Comparison of ENCODE assay signal across 1 cellular context in the genomic region with DNA sequence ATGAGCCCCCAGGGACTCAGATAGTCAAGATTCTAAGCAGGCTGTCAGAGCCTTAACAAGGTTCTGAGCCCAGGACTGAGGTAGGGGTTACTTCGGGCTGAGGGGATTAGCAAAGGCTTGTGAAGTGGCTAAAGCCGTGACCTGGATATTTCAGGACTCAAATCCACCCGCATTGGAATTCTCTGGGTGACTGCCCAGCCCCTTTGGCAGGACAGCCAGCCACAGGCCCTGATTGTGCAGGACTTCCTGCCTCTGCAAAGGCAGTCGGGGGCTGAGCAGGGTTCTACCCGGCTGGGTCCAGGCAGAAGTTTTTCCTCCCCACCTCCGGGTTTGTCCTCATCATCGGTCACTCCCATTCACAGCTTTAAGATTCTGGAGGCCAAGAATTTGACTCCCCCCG.
TF ChIP-seq lines count a peak whose summit lies in the region.

A gene with protein sequence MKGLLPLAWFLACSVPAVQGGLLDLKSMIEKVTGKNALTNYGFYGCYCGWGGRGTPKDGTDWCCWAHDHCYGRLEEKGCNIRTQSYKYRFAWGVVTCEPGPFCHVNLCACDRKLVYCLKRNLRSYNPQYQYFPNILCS (plus strand): TSS at position 263 of the 400 bp plus-strand sequence. CDS start 14,637 bp downstream, outside the sequence.

TF ChIP-seq in WTC11, 78 proteins besides CTCF, POLR2A, EP300 and RAD21 (continued from another document):
- TF ChIP-seq, protein P1, sequence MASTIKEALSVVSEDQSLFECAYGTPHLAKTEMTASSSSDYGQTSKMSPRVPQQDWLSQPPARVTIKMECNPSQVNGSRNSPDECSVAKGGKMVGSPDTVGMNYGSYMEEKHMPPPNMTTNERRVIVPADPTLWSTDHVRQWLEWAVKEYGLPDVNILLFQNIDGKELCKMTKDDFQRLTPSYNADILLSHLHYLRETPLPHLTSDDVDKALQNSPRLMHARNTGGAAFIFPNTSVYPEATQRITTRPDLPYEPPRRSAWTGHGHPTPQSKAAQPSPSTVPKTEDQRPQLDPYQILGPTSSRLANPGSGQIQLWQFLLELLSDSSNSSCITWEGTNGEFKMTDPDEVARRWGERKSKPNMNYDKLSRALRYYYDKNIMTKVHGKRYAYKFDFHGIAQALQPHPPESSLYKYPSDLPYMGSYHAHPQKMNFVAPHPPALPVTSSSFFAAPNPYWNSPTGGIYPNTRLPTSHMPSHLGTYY (CRISPR knock-in tag; IDR thresholded peaks at IDR 0.05): no peak
- TF ChIP-seq SOX15 (CRISPR knock-in tag; IDR thresholded peaks at IDR 0.05) (no peak), FOXP1 (CRISPR knock-in tag; IDR thresholded peaks at IDR 0.05; ENCODE audit: borderline replicate concordance) (no peak), FOXK1 (CRISPR knock-in tag; IDR thresholded peaks at IDR 0.05) (no peak)
